In genomic region chr3:114454592-114455251, GRCh38 we compare ENCODE assay signal across 8 cellular contexts.
DNase-seq lines count a peak whose midpoint lies in the region; ATAC-seq, FAIRE-seq and TF ChIP-seq lines count a peak whose summit lies in the region.

No MANE protein-coding gene starts in this region.

- TF ChIP-seq POLR2A in body of pancreas (IDR thresholded peaks at IDR 0.05): no peak

- H3K4me2 ChIP-seq in BLaER1 treated with 17β-estradiol and CSF1 and Interleukin-3, amounts not matched to agents 10 nM and 100 nM: peak overlapping the region; percentile 82 to 98 (median 93)

- 23 to 34% methylated on average over 10 to 11 of the region's 11 CpGs for WGBS in body of pancreas, 2 donors

- H3K27ac ChIP-seq in BLaER1 treated with 17β-estradiol and CSF1 and Interleukin-3, amounts not matched to agents 10 nM and 100 nM: peak overlapping the region in 6 of 11 experiments; percentile 11 to 60 (median 32); a peak in 6 of 22 replicates
- peak overlapping the region in 3 of 4 donors; percentile 36 to 67 (median 49) for H3K27ac ChIP-seq in body of pancreas
- peak overlapping the region; percentile 31 for H3K27ac ChIP-seq in lower lobe of right lung

- DNase-seq in NAMALWA (ENCODE audit: low spot score): peak; percentile 67
- no peak for DNase-seq in body of pancreas
- DNase-seq in lower lobe of right lung: no peak
- DNase-seq in urothelium cell line (ENCODE audit: low spot score): peak; percentile 16
- DNase-seq in stimulated activated naive CD8-positive, alpha-beta T cell treated with anti-CD3 and anti-CD28 coated beads, Interleukin-15, Interleukin-2, amounts not matched to agents 100 U/mL and 50 U/mL, for 24 hours: no peak

- no peaks in the 10 kb centered on the region for H3K27me3 ChIP-seq in BLaER1 treated with 17β-estradiol and CSF1 and Interleukin-3, amounts not matched to agents 10 nM and 100 nM
- H3K27me3 ChIP-seq in body of pancreas (no peaks in the 10 kb centered on the region), lower lobe of right lung (ENCODE audit: low read depth) (no peaks in the 10 kb centered on the region)

- TF ChIP-seq CTCF in body of pancreas (IDR thresholded peaks at IDR 0.05): peak in 5 of 7 experiments; percentile 14 to 61 (median 27)
- TF ChIP-seq CTCF in lower lobe of right lung (IDR thresholded peaks at IDR 0.05): no peak

- H4K20me1 ChIP-seq in BLaER1 treated with 17β-estradiol and CSF1 and Interleukin-3, amounts not matched to agents 10 nM and 100 nM: no peaks in the 10 kb centered on the region

- no peak for ATAC-seq in body of pancreas
- peak; percentile 15 to 41 for ATAC-seq in lower lobe of right lung
- ATAC-seq in GM21515 (IDR thresholded peaks at IDR 0.05; ENCODE audit: unreplicated experiment): no peak
- ATAC-seq in GM21381 (IDR thresholded peaks at IDR 0.05; ENCODE audit: unreplicated experiment): no peak
- no peak for ATAC-seq in stimulated activated naive CD8-positive, alpha-beta T cell treated with anti-CD3 and anti-CD28 coated beads, Interleukin-15, Interleukin-2, amounts not matched to agents 100 U/mL and 50 U/mL, for 24 hours

- FAIRE-seq in urothelium cell line (lab: Jason Lieb, UNC): no peak

- H3K4me1 ChIP-seq in BLaER1 treated with 17β-estradiol and CSF1 and Interleukin-3, amounts not matched to agents 10 nM and 100 nM: peaks cover 16 to 65% (median 50%) of the 10 kb centered on the region in 10 experiments
- peaks cover 41% of the 10 kb centered on the region for H3K4me1 ChIP-seq in body of pancreas
- H3K4me1 ChIP-seq in lower lobe of right lung: peaks cover 41% of the 10 kb centered on the region

- no peaks in the 10 kb centered on the region for H3K36me3 ChIP-seq in BLaER1 treated with 17β-estradiol and CSF1 and Interleukin-3, amounts not matched to agents 10 nM and 100 nM
- H3K36me3 ChIP-seq in body of pancreas (replicated peaks in 1 of 2; ENCODE audit: insufficient read depth in 1 of 2, low read depth in 2 of 2) (no peaks in the 10 kb centered on the region), lower lobe of right lung (no peaks in the 10 kb centered on the region)

- peak overlapping the region; percentile 33 to 76 (median 46); a peak in 18 of 22 replicates for H3K9ac ChIP-seq in BLaER1 treated with 17β-estradiol and CSF1 and Interleukin-3, amounts not matched to agents 10 nM and 100 nM

- intact Hi-C loops in body of pancreas (cut with DNase I) (no loop called here), lower lobe of right lung (cut with DNase I) (no loop called here)

- H3K4me3 ChIP-seq in BLaER1 treated with 17β-estradiol and CSF1 and Interleukin-3, amounts not matched to agents 10 nM and 100 nM: peak overlapping the region; percentile 43 to 66 (median 58)
- H3K4me3 ChIP-seq in body of pancreas (no peak overlapping the region), lower lobe of right lung (peak overlapping the region; percentile 46)

- H3K9me3 ChIP-seq in BLaER1 treated with 17β-estradiol and CSF1 and Interleukin-3, amounts not matched to agents 10 nM and 100 nM (replicated peaks in 1 of 11): no peaks in the 10 kb centered on the region
- no peaks in the 10 kb centered on the region for H3K9me3 ChIP-seq in body of pancreas
- H3K9me3 ChIP-seq in lower lobe of right lung: no peaks in the 10 kb centered on the region

Comparison
In these comparisons a context has a peak if more than half of its experiments do, and no peak if none do; other contexts are left out.
1. H3K4me3 ChIP-seq: peak in BLaER1 treated with 17β-estradiol and CSF1 and Interleukin-3, amounts not matched to agents 10 nM and 100 nM (10 of 10) and lower lobe of right lung (single experiment); none in body of pancreas (0 of 2).
2. DNase-seq: peak in NAMALWA (single experiment) and urothelium cell line (single experiment); none in body of pancreas (0 of 4), lower lobe of right lung (single experiment) and stimulated activated naive CD8-positive, alpha-beta T cell treated with anti-CD3 and anti-CD28 coated beads, Interleukin-15, Interleukin-2, amounts not matched to agents 100 U/mL and 50 U/mL, for 24 hours (single experiment).
3. ATAC-seq: peak in lower lobe of right lung (2 of 2); none in body of pancreas (single experiment), GM21515 (single experiment), GM21381 (single experiment) and stimulated activated naive CD8-positive, alpha-beta T cell treated with anti-CD3 and anti-CD28 coated beads, Interleukin-15, Interleukin-2, amounts not matched to agents 100 U/mL and 50 U/mL, for 24 hours (single experiment).
4. Peak in every context shown above with its lines, with median percentiles within 50 percentile points of each other: H3K27ac ChIP-seq.